ENCODE assay signal across 20 cellular contexts in genomic region chr11:66853242-66854229, GRCh38. TPM values are rescaled to one million over a fixed set of nuclear protein-coding genes. Genes with fewer than 3 reads are reported as not detected.
DNase-seq lines count a peak whose midpoint lies in the region; ATAC-seq, FAIRE-seq and TF ChIP-seq lines count a peak whose summit lies in the region.
"Had no signal": no experiment of that assay in that cellular context is flagged by ENCODE, and none has a peak within 500 bp of the region (broad histone marks: within the 10 kb centered on the region; RNA-seq: fewer than 3 reads in every experiment).

No MANE protein-coding gene starts in this region.

- peaks cover 18% of the 10 kb centered on the region for H3K4me1 ChIP-seq in NT2/D1 (ENCODE audit: insufficient read depth, insufficient read length)
- no peaks in the 10 kb centered on the region for H3K4me1 ChIP-seq in foreskin keratinocyte

- H3K9ac ChIP-seq in NT2/D1 (ENCODE audit: insufficient read length, low read depth), result peak overlapping the region; percentile 37

- H3K9me3 ChIP-seq in NT2/D1 (ENCODE audit: insufficient read depth, low read length), result no peaks in the 10 kb centered on the region
- H3K9me3 ChIP-seq: body of pancreas, right atrium auricular region had no signal

- no peaks in the 10 kb centered on the region for H3K27me3 Mint-ChIP-seq in activated naive CD4-positive, alpha-beta T cell treated with anti-CD3 and anti-CD28 coated beads, Interleukin-2, amount 50 U/mL, for 24 hours
- no peaks in the 10 kb centered on the region for H3K27me3 Mint-ChIP-seq in activated naive CD4-positive, alpha-beta T cell treated with anti-CD3 and anti-CD28 coated beads for 36 hours (ENCODE audit: low read depth)
- no peaks in the 10 kb centered on the region for H3K27me3 Mint-ChIP-seq in type B pancreatic cell
- H3K27me3 Mint-ChIP-seq: T-cell had no signal

- intact Hi-C loops in activated naive CD4-positive, alpha-beta T cell treated with anti-CD3 and anti-CD28 coated beads for 36 hours (cut with micrococcal nuclease), result no loop called here
- intact Hi-C loops in left colon (cut with DNase I, micrococcal nuclease), result no loop called here

- peak overlapping the region; percentile 27 for H3K27ac Mint-ChIP-seq in activated naive CD4-positive, alpha-beta T cell treated with anti-CD3 and anti-CD28 coated beads, Interleukin-2, amount 50 U/mL, for 24 hours
- no peak overlapping the region for H3K27ac Mint-ChIP-seq in activated naive CD4-positive, alpha-beta T cell treated with anti-CD3 and anti-CD28 coated beads for 36 hours
- H3K27ac Mint-ChIP-seq in type B pancreatic cell, result no peak overlapping the region
- H3K27ac Mint-ChIP-seq: T-cell had no signal

- H3K4me1 Mint-ChIP-seq in activated naive CD4-positive, alpha-beta T cell treated with anti-CD3 and anti-CD28 coated beads, Interleukin-2, amount 50 U/mL, for 24 hours, result peaks cover 4% of the 10 kb centered on the region
- H3K4me1 Mint-ChIP-seq in activated naive CD4-positive, alpha-beta T cell treated with anti-CD3 and anti-CD28 coated beads for 36 hours (ENCODE audit: low read depth), result peaks cover 11% of the 10 kb centered on the region
- peaks cover 6% of the 10 kb centered on the region for H3K4me1 Mint-ChIP-seq in type B pancreatic cell (ENCODE audit: unreplicated experiment)

- FAIRE-seq in D721Med (lab: Jason Lieb, UNC), result no peak

- DNase-seq in activated naive CD4-positive, alpha-beta T cell treated with anti-CD3 and anti-CD28 coated beads for 36 hours, result no peak
- no peak for DNase-seq in NT2/D1 (ENCODE audit: low read depth, low spot score)
- DNase-seq in left colon, result peak; percentile 4 to 27
- no peak for DNase-seq in type B pancreatic cell (ENCODE audit: extremely low spot score, unreplicated experiment)
- no peak for DNase-seq in AML-193 (lab: John Stamatoyannopoulos, UW)
- DNase-seq in D721Med (ENCODE audit: insufficient read length, low spot score), result no peak
- no peak for DNase-seq in foreskin keratinocyte
- DNase-seq: ACHN; activated naive CD4-positive, alpha-beta T cell treated with Interleukin-2 at 50 U/mL for 16 hours; body of pancreas; NCI-H1694 treated with DMSO at 0.1 percent for 48 hours; NCI-H748 treated with DMSO at 0.1 percent for 48 hours; OCI-M1; Right ventricle myocardium superior; stimulated activated CD8-positive, alpha-beta memory T cell treated with anti-CD3 and anti-CD28 coated beads, Interleukin-4, amount 100 ng/mL, for 48 hours; T-cell had no signal

- no peaks in the 10 kb centered on the region for H3K27me3 ChIP-seq in NT2/D1 (ENCODE audit: insufficient read depth, insufficient read length)
- H3K27me3 ChIP-seq in foreskin keratinocyte, result no peaks in the 10 kb centered on the region
- H3K27me3 ChIP-seq: body of pancreas, hepatocyte, right atrium auricular region had no signal

- H3K4me3 ChIP-seq in NT2/D1 (ENCODE audit: insufficient read length, low read depth), result no peak overlapping the region
- H3K4me3 ChIP-seq: body of pancreas, coronary artery, hepatocyte, right atrium auricular region had no signal

- CTCF ChIA-PET in activated naive CD4-positive, alpha-beta T cell treated with anti-CD3 and anti-CD28 coated beads for 36 hours (lab: Charles Lee), result no interaction called here

- TF ChIP-seq CTCF in type B pancreatic cell (conservative IDR thresholded peaks at IDR 0.05) (no peak), D721Med (IDR thresholded peaks at IDR 0.05; ENCODE audit: insufficient read depth, missing control alignments) (no peak), foreskin keratinocyte (conservative IDR thresholded peaks at IDR 0.05) (no peak)

- H3K4me3 Mint-ChIP-seq in activated naive CD4-positive, alpha-beta T cell treated with anti-CD3 and anti-CD28 coated beads, Interleukin-2, amount 50 U/mL, for 24 hours, result no peak overlapping the region
- H3K4me3 Mint-ChIP-seq in activated naive CD4-positive, alpha-beta T cell treated with anti-CD3 and anti-CD28 coated beads for 36 hours, result no peak overlapping the region
- peak overlapping the region; percentile 3 for H3K4me3 Mint-ChIP-seq in type B pancreatic cell

- H3K36me3 ChIP-seq in NT2/D1 (ENCODE audit: insufficient read depth, insufficient read length, low read length), result peaks cover 34% of the 10 kb centered on the region
- H3K36me3 ChIP-seq: right atrium auricular region had no signal

- H3K36me3 Mint-ChIP-seq in activated naive CD4-positive, alpha-beta T cell treated with anti-CD3 and anti-CD28 coated beads, Interleukin-2, amount 50 U/mL, for 24 hours, result no peaks in the 10 kb centered on the region
- peaks cover 2% of the 10 kb centered on the region for H3K36me3 Mint-ChIP-seq in activated naive CD4-positive, alpha-beta T cell treated with anti-CD3 and anti-CD28 coated beads for 36 hours (ENCODE audit: low read depth)
- H3K36me3 Mint-ChIP-seq in type B pancreatic cell, result no peaks in the 10 kb centered on the region
- H3K36me3 Mint-ChIP-seq: T-cell had no signal

- no peak overlapping the region for H3K27ac ChIP-seq in foreskin keratinocyte
- H3K27ac ChIP-seq: body of pancreas, coronary artery, hepatocyte, right atrium auricular region had no signal

- no peaks in the 10 kb centered on the region for H3K9me3 Mint-ChIP-seq in activated naive CD4-positive, alpha-beta T cell treated with anti-CD3 and anti-CD28 coated beads, Interleukin-2, amount 50 U/mL, for 24 hours
- no peaks in the 10 kb centered on the region for H3K9me3 Mint-ChIP-seq in activated naive CD4-positive, alpha-beta T cell treated with anti-CD3 and anti-CD28 coated beads for 36 hours
- no peaks in the 10 kb centered on the region for H3K9me3 Mint-ChIP-seq in type B pancreatic cell
- H3K9me3 Mint-ChIP-seq: T-cell had no signal

- ATAC-seq in left colon (no peak), foreskin keratinocyte (no peak)
- ATAC-seq: body of pancreas, T-cell had no signal

RNA-seq across cellular contexts. Expression of gene LRFN4, which starts 3.3 kb away (rescaled TPM):
- 10 to 100 TPM; 13.3 to 16.1 TPM for total RNA-seq in activated naive CD4-positive, alpha-beta T cell treated with anti-CD3 and anti-CD28 coated beads for 36 hours
- 10 to 100 TPM; 32.7 to 46.3 TPM for total RNA-seq in left colon
- total RNA-seq in type B pancreatic cell (ENCODE audit: low replicate concordance), result 10.1 and 28.5 TPM in 2 replicates
- 10.6 and 11.1 TPM in 2 replicates for total RNA-seq in foreskin keratinocyte
- polyA plus RNA-seq in foreskin keratinocyte, result 10.7 and 11.5 TPM in 2 replicates

RNA-seq across cellular contexts. Expression of gene RCE1, which starts 10.3 kb away (rescaled TPM):
- 10 to 100 TPM; 19.3 to 20.6 TPM for total RNA-seq in activated naive CD4-positive, alpha-beta T cell treated with anti-CD3 and anti-CD28 coated beads for 36 hours
- total RNA-seq in left colon (10 to 100 TPM; 25.5 to 28.3 TPM), type B pancreatic cell (ENCODE audit: low replicate concordance) (25.0 and 29.9 TPM in 2 replicates), foreskin keratinocyte (20.2 and 21.4 TPM in 2 replicates)
- polyA plus RNA-seq in foreskin keratinocyte, result 24.3 and 26.4 TPM in 2 replicates

Comparison
In these comparisons a context has a peak if more than half of its experiments do, and no peak if none do; other contexts are left out.
1. DNase-seq: peak in left colon (2 of 2); none in activated naive CD4-positive, alpha-beta T cell treated with anti-CD3 and anti-CD28 coated beads for 36 hours (single experiment), NT2/D1 (single experiment), type B pancreatic cell (single experiment), AML-193 (0 of 2), D721Med (single experiment) and foreskin keratinocyte (0 of 2).